ENCODE assay signal across 9 cellular contexts in genomic region chr1:26305667-26306289, GRCh38. TPM values are rescaled to one million over a fixed set of nuclear protein-coding genes. Genes with fewer than 3 reads are reported as not detected.
DNase-seq lines count a peak whose midpoint lies in the region; ATAC-seq and TF ChIP-seq lines count a peak whose summit lies in the region.
"Had no signal": no experiment of that assay in that cellular context is flagged by ENCODE, and none has a peak within 500 bp of the region (broad histone marks: within the 10 kb centered on the region; RNA-seq: fewer than 3 reads in every experiment).

No MANE protein-coding gene starts in this region.

- H3K9me3 Mint-ChIP-seq in activated CD8-positive, alpha-beta T cell treated with anti-CD3 and anti-CD28 coated beads, Interleukin-2, amount 10 ng/mL, durations not matched to agents 7 days and 5 days (ENCODE audit: insufficient read depth): no peaks in the 10 kb centered on the region

- peak overlapping the region; percentile 99 for H3K4me3 Mint-ChIP-seq in activated CD8-positive, alpha-beta T cell treated with anti-CD3 and anti-CD28 coated beads, Interleukin-2, amount 10 ng/mL, durations not matched to agents 7 days and 5 days

- H3K4me1 ChIP-seq in left lung (peaks cover 0 to 53% of the 10 kb centered on the region in 2 donors), tibial nerve (peaks cover 0 to 27% (median 8%) of the 10 kb centered on the region in 4 donors)

- ATAC-seq in HG03280 (IDR thresholded peaks at IDR 0.05; ENCODE audit: unreplicated experiment) (peak; percentile 7), left lung (no peak), HG02870 (IDR thresholded peaks at IDR 0.05; ENCODE audit: unreplicated experiment) (no peak)
- peak; percentile 4 for ATAC-seq in activated CD8-positive, alpha-beta T cell treated with anti-CD3 and anti-CD28 coated beads, Interleukin-2, amount 10 ng/mL, durations not matched to agents 7 days and 5 days

- in situ Hi-C loops in Caki2 (cut with HindIII; ENCODE audit: low pct_unique_long_range_greater_than_20kb, low sequenced_read_pairs): no loop called here

- intact Hi-C loops in left lung (cut with DNase I): no loop called here

- no peaks in the 10 kb centered on the region for H3K27me3 Mint-ChIP-seq in activated CD8-positive, alpha-beta T cell treated with anti-CD3 and anti-CD28 coated beads, Interleukin-2, amount 10 ng/mL, durations not matched to agents 7 days and 5 days (ENCODE audit: low read depth)

- H3K27me3 ChIP-seq in left lung: no peaks in the 10 kb centered on the region
- H3K27me3 ChIP-seq in tibial nerve: no peaks in the 10 kb centered on the region

- no peak for TF ChIP-seq CTCF in left lung (IDR thresholded peaks at IDR 0.05)
- no peak for TF ChIP-seq CTCF in tibial nerve (IDR thresholded peaks at IDR 0.05)

- H3K4me3 ChIP-seq in left lung (peak overlapping the region; percentile 68 to 81), tibial nerve (peak overlapping the region; percentile 39 to 83 (median 72))

- no peaks in the 10 kb centered on the region for H3K36me3 ChIP-seq in left lung
- peaks cover 0 to 8% (median 0%) of the 10 kb centered on the region in 3 donors for H3K36me3 ChIP-seq in tibial nerve

- CTCF ChIA-PET in activated CD8-positive, alpha-beta T cell treated with anti-CD3 and anti-CD28 coated beads, Interleukin-2, amount 10 ng/mL, durations not matched to agents 7 days and 5 days (lab: Charles Lee): interaction anchor here (6.1 kb wide), 1 partner anchor 18 kb away, joined by 159 read pairs; no protein-coding TSS in a partner anchor

- 35 to 41% methylated on average over 8 of the region's 8 CpGs for WGBS in tibial nerve, 2 donors

- TF ChIP-seq EP300 in tibial nerve (IDR thresholded peaks at IDR 0.05): no peak

- H3K4me1 Mint-ChIP-seq in activated CD8-positive, alpha-beta T cell treated with anti-CD3 and anti-CD28 coated beads, Interleukin-2, amount 10 ng/mL, durations not matched to agents 7 days and 5 days (ENCODE audit: low read depth): peaks cover 44% of the 10 kb centered on the region

- H3K27ac ChIP-seq in left lung: peak overlapping the region; percentile 69 to 90
- H3K27ac ChIP-seq in tibial nerve: peak overlapping the region in 3 of 4 donors; percentile 47 to 79 (median 51)

- no peaks in the 10 kb centered on the region for H3K9me3 ChIP-seq in left lung
- H3K9me3 ChIP-seq in tibial nerve: no peaks in the 10 kb centered on the region

- H3K27ac Mint-ChIP-seq in activated CD8-positive, alpha-beta T cell treated with anti-CD3 and anti-CD28 coated beads, Interleukin-2, amount 10 ng/mL, durations not matched to agents 7 days and 5 days: peak overlapping the region; percentile 96

- H3K36me3 Mint-ChIP-seq in activated CD8-positive, alpha-beta T cell treated with anti-CD3 and anti-CD28 coated beads, Interleukin-2, amount 10 ng/mL, durations not matched to agents 7 days and 5 days (ENCODE audit: low read depth): peaks cover 5% of the 10 kb centered on the region

- DNase-seq in Caki2 (ENCODE audit: low read depth) (peak; percentile 33), left lung (no peak), tibial nerve (ENCODE audit: low spot score in 2 of 2) (no peak), NCI-H510A treated with DMSO at 0.1 percent for 48 hours (lab: John Stamatoyannopoulos, UW) (no peak), NCI-H2196 (lab: John Stamatoyannopoulos, UW; ENCODE audit: unreplicated experiment) (no peak)
- DNase-seq in activated CD8-positive, alpha-beta T cell treated with anti-CD3 and anti-CD28 coated beads, Interleukin-2, amount 10 ng/mL, durations not matched to agents 7 days and 5 days: no peak

- POLR2A ChIA-PET in activated CD8-positive, alpha-beta T cell treated with anti-CD3 and anti-CD28 coated beads, Interleukin-2, amount 10 ng/mL, durations not matched to agents 7 days and 5 days (lab: Charles Lee): interaction anchor here (1.4 to 4.9 kb wide), 3 partner anchors 9 to 17 kb away, joined by 3 to 79 read pairs (median 6); partner anchors contain the start of gene CD52

- no peak for TF ChIP-seq POLR2A in tibial nerve (IDR thresholded peaks at IDR 0.05)

RNA-seq across cellular contexts. Expression of gene UBXN11, which starts 0.7 kb away (rescaled TPM):
- 4.2 and 12.1 TPM in 2 replicates for total RNA-seq in Caki2 (2014; rRNA removed; shearing (Covaris generic); ENCODE audit: low replicate concordance)
- total RNA-seq in activated CD8-positive, alpha-beta T cell treated with anti-CD3 and anti-CD28 coated beads, Interleukin-2, amount 10 ng/mL, durations not matched to agents 7 days and 5 days: 10 to 100 TPM; 34.4 to 40.9 TPM
- 10 to 100 TPM; 24.0 to 43.1 TPM for total RNA-seq in left lung
- total RNA-seq in tibial nerve: 10 to 100 TPM; 13.8 to 48.3 (median 19.7) TPM

RNA-seq across cellular contexts. Expression of gene CD52, which starts 12.0 kb away (rescaled TPM):
- not detected in 2 replicates for total RNA-seq in Caki2 (2014; rRNA removed; shearing (Covaris generic); ENCODE audit: low replicate concordance)
- 1,000 to 10,000 TPM; 1,112 to 1,180 TPM for total RNA-seq in activated CD8-positive, alpha-beta T cell treated with anti-CD3 and anti-CD28 coated beads, Interleukin-2, amount 10 ng/mL, durations not matched to agents 7 days and 5 days
- 100 to 1,000 TPM in 1 of 2 donors, 10 to 100 TPM in 1; 96.7 to 170 TPM for total RNA-seq in left lung
- 1 to 10 TPM in 1 of 4 donors, not detected in 3; 4.8 TPM for total RNA-seq in tibial nerve
- total RNA-seq: M059J had no signal

RNA-seq across cellular contexts. Expression of gene SH3BGRL3, which starts 25.9 kb away (rescaled TPM):
- 7.4 and 12.5 TPM in 2 replicates for total RNA-seq in Caki2 (2014; rRNA removed; shearing (Covaris generic); ENCODE audit: low replicate concordance)
- total RNA-seq in activated CD8-positive, alpha-beta T cell treated with anti-CD3 and anti-CD28 coated beads, Interleukin-2, amount 10 ng/mL, durations not matched to agents 7 days and 5 days: 100 to 1,000 TPM; 795 to 814 TPM
- total RNA-seq in left lung: 100 to 1,000 TPM; 210 to 347 TPM
- total RNA-seq in tibial nerve: 10 to 100 TPM; 49.6 to 97.2 (median 56.0) TPM

RNA-seq across cellular contexts. Expression of gene CRYBG2, which starts 48.2 kb away (rescaled TPM):
- 13.2 TPM in 1 of 2 replicates, not detected in the other for total RNA-seq in Caki2 (2014; rRNA removed; shearing (Covaris generic); ENCODE audit: low replicate concordance)
- total RNA-seq in activated CD8-positive, alpha-beta T cell treated with anti-CD3 and anti-CD28 coated beads, Interleukin-2, amount 10 ng/mL, durations not matched to agents 7 days and 5 days: 1 to 10 TPM; 7.6 to 8.7 TPM
- total RNA-seq in left lung (1 to 10 TPM; 2.0 to 7.6 TPM), tibial nerve (under 1 TPM in 1 of 4 donors, not detected in 3; under 0.01 TPM)

Comparison
In these comparisons a context has a peak if more than half of its experiments do, and no peak if none do; other contexts are left out.
1. ATAC-seq: peak in HG03280 (single experiment) and activated CD8-positive, alpha-beta T cell treated with anti-CD3 and anti-CD28 coated beads, Interleukin-2, amount 10 ng/mL, durations not matched to agents 7 days and 5 days (single experiment); none in left lung (single experiment) and HG02870 (single experiment).
2. RNA of gene CD52, which starts 12.0 kb away (total RNA-seq): 1,112 to 1,180 TPM in activated CD8-positive, alpha-beta T cell treated with anti-CD3 and anti-CD28 coated beads, Interleukin-2, amount 10 ng/mL, durations not matched to agents 7 days and 5 days and 96.7 to 170 TPM in left lung; not detected in Caki2 and 4.8 TPM in tibial nerve; every median in the first group is over 10 times any median in the second.